1 cellular context compared by ENCODE assay signal in genomic region chr20:62408055-62408454, GRCh38.
TF ChIP-seq lines count a peak whose summit lies in the region.

No MANE protein-coding gene starts in this region.

TF ChIP-seq in HepG2, 621 proteins besides CTCF, POLR2A, EP300 and RAD21:
- TF ChIP-seq ZBTB33 (CRISPR knock-in tag; IDR thresholded peaks at IDR 0.05), result peak; percentile 89
- TF ChIP-seq HBP1 (CRISPR knock-in tag; IDR thresholded peaks at IDR 0.05; ENCODE audit: low read depth), result 0 out of 2 replicates have a peak, but pooled peaks have one; percentile 10
- no peak for TF ChIP-seq SP140L (CRISPR knock-in tag; IDR thresholded peaks at IDR 0.05; ENCODE audit: borderline replicate concordance)
- TF ChIP-seq ZNF383 (CRISPR knock-in tag; IDR thresholded peaks at IDR 0.05; ENCODE audit: borderline replicate concordance), result no peak
- TF ChIP-seq TRIM22 (IDR thresholded peaks at IDR 0.05), result no peak
- no peak for TF ChIP-seq MTA1 (CRISPR knock-in tag; IDR thresholded peaks at IDR 0.05; ENCODE audit: borderline replicate concordance)
- TF ChIP-seq ZBTB37 (CRISPR knock-in tag; IDR thresholded peaks at IDR 0.05), result no peak
- peak; percentile 5; the same call in 1 of the 2 replicates for TF ChIP-seq ZFP91 (CRISPR knock-in tag; IDR thresholded peaks at IDR 0.05; ENCODE audit: borderline replicate concordance)
- peak; percentile 71; the same call in 1 of the 2 replicates for TF ChIP-seq ZNF576 (CRISPR knock-in tag; IDR thresholded peaks at IDR 0.05)
- TF ChIP-seq ZNF768 (CRISPR knock-in tag; IDR thresholded peaks at IDR 0.05), result peak; percentile 30; the same call in 1 of the 2 replicates
- 0 out of 2 replicates have a peak, but pooled peaks have one; percentile 3 for TF ChIP-seq ZNF605 (CRISPR knock-in tag; IDR thresholded peaks at IDR 0.05)
- TF ChIP-seq ZNF512 (CRISPR knock-in tag; IDR thresholded peaks at IDR 0.05), result no peak
- TF ChIP-seq MATR3 (CRISPR knock-in tag; IDR thresholded peaks at IDR 0.05), result 0 out of 2 replicates have a peak, but pooled peaks have one; percentile 59
- TF ChIP-seq KMT2B (CRISPR knock-in tag; IDR thresholded peaks at IDR 0.05), result no peak
- 0 out of 2 replicates have a peak, but pooled peaks have one; percentile 1 for TF ChIP-seq ZNF318 (CRISPR knock-in tag; IDR thresholded peaks at IDR 0.05)
- no peak for TF ChIP-seq ZNF441 (CRISPR knock-in tag; IDR thresholded peaks at IDR 0.05; ENCODE audit: borderline replicate concordance)
- no peak for TF ChIP-seq ZNF572 (CRISPR knock-in tag; IDR thresholded peaks at IDR 0.05)
- no peak for TF ChIP-seq ZBTB42 (CRISPR knock-in tag; IDR thresholded peaks at IDR 0.05)
- TF ChIP-seq ZNF547 (CRISPR knock-in tag; IDR thresholded peaks at IDR 0.05), result no peak
- 0 out of 2 replicates have a peak, but pooled peaks have one; percentile 38 for TF ChIP-seq ZBTB7A (CRISPR knock-in tag; IDR thresholded peaks at IDR 0.05)
- no peak for TF ChIP-seq ZKSCAN1 (IDR thresholded peaks at IDR 0.05; ENCODE audit: low read length)
- TF ChIP-seq ZBTB38 (CRISPR knock-in tag; IDR thresholded peaks at IDR 0.05), result peak; percentile 52
- TF ChIP-seq MTF2 (CRISPR knock-in tag; IDR thresholded peaks at IDR 0.05; ENCODE audit: borderline replicate concordance), result 0 out of 2 replicates have a peak, but pooled peaks have one; percentile 26
TF ChIP-seq in HepG2: peak in this region for 11.
